10 cellular contexts compared by ENCODE assay signal in the genomic region with DNA sequence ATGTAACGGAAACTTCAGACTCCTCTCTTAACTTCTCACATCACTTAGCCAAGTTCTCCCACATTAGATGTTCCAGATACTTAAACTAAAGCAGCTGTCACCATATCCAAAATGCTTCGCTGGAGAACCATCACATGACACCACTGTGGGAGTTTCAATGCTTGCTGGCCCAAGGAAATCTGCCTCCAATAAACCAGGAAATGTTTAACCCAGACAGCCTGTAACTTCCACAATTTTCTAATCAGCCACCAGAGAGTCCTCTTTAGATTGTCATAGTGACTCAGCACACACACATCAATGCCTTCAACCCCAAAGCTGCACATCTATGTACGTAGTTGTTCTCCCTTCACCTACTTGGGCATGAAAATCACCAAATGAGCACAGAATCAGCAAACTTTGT.
DNase-seq lines count a peak whose midpoint lies in the region; ATAC-seq lines count a peak whose summit lies in the region.
"Had no signal": no experiment of that assay in that cellular context is flagged by ENCODE, and none has a peak within 500 bp of the region (broad histone marks: within the 10 kb centered on the region; RNA-seq: fewer than 3 reads in every experiment).

No MANE protein-coding gene starts in this region.

- DNase-seq in AG20443 (ENCODE audit: low spot score), result peak; percentile 73
- DNase-seq in MV-4-11 (lab: John Stamatoyannopoulos, UW), result peak; percentile 76
- DNase-seq in myocyte (ENCODE audit: low read depth), result peak; percentile 74
- no peak for DNase-seq in SK-N-DZ (ENCODE audit: low spot score)
- DNase-seq in activated CD8-positive, alpha-beta memory T cell treated with anti-CD3 and anti-CD28 coated beads, Interleukin-2, amount 50 U/mL, for 4 hours, result no peak
- DNase-seq: DMS79 treated with DMSO at 0.1 percent for 48 hours, midbrain had no signal

- intact Hi-C loops in dendritic cell treated with granulocyte-macrophage colony-stimulating factor and Interleukin-4, amounts not matched to agents 40 ng/mL and 50 ng/mL, for 4 days (cut with micrococcal nuclease), result no loop called here

- no peaks in the 10 kb centered on the region for H3K27me3 Mint-ChIP-seq in dendritic cell treated with granulocyte-macrophage colony-stimulating factor and Interleukin-4, amounts not matched to agents 40 ng/mL and 50 ng/mL, for 4 days

- no peak overlapping the region for H3K4me3 Mint-ChIP-seq in dendritic cell treated with granulocyte-macrophage colony-stimulating factor and Interleukin-4, amounts not matched to agents 40 ng/mL and 50 ng/mL, for 4 days

- no peaks in the 10 kb centered on the region for H3K9me3 Mint-ChIP-seq in dendritic cell treated with granulocyte-macrophage colony-stimulating factor and Interleukin-4, amounts not matched to agents 40 ng/mL and 50 ng/mL, for 4 days

- H3K4me1 Mint-ChIP-seq in dendritic cell treated with granulocyte-macrophage colony-stimulating factor and Interleukin-4, amounts not matched to agents 40 ng/mL and 50 ng/mL, for 4 days (ENCODE audit: low read depth), result peaks cover 38% of the 10 kb centered on the region

- no peak for ATAC-seq in HG02885 (IDR thresholded peaks at IDR 0.05; ENCODE audit: poor library complexity, unreplicated experiment)
- ATAC-seq in HG02623 (IDR thresholded peaks at IDR 0.05; ENCODE audit: unreplicated experiment), result no peak

- peaks cover 6% of the 10 kb centered on the region for H3K36me3 Mint-ChIP-seq in dendritic cell treated with granulocyte-macrophage colony-stimulating factor and Interleukin-4, amounts not matched to agents 40 ng/mL and 50 ng/mL, for 4 days (ENCODE audit: low read depth)

- H3K27ac Mint-ChIP-seq in dendritic cell treated with granulocyte-macrophage colony-stimulating factor and Interleukin-4, amounts not matched to agents 40 ng/mL and 50 ng/mL, for 4 days, result peak overlapping the region; percentile 81

Comparison
In these comparisons a context has a peak if more than half of its experiments do, and no peak if none do; other contexts are left out.
1. DNase-seq: peak in AG20443 (single experiment), MV-4-11 (single experiment) and myocyte (single experiment); none in SK-N-DZ (single experiment) and activated CD8-positive, alpha-beta memory T cell treated with anti-CD3 and anti-CD28 coated beads, Interleukin-2, amount 50 U/mL, for 4 hours (single experiment).